In the genomic region with DNA sequence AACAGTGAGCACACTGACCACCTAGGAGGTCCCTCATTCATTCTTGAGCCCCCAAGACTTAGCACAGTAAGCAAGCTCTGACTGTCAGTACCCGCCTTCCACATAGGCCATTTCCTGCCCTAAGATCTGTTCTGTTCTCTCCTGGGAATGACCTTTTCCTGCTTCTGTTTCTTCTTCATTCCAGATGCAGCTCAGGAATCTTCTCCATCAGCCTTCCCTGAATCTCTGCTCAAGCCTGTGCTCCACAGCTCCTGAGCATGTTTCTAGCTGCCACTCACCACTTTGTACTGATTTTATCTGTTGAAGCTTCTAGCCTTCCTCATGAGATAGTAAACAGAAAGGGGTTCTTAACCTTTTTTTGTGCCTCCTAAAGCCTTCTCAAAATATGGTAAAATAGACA, we compare ENCODE assay signal across 14 cellular contexts. TPM values are rescaled to one million over a fixed set of nuclear protein-coding genes. Genes with fewer than 3 reads are reported as not detected.
DNase-seq lines count a peak whose midpoint lies in the region; ATAC-seq and TF ChIP-seq lines count a peak whose summit lies in the region.
"Had no signal": no experiment of that assay in that cellular context is flagged by ENCODE, and none has a peak within 500 bp of the region (broad histone marks: within the 10 kb centered on the region; RNA-seq: fewer than 3 reads in every experiment).

No MANE protein-coding gene starts in this region.

- no peak overlapping the region for H2AFZ ChIP-seq in hepatocyte

- H3K27me3 ChIP-seq in hepatocyte, result no peaks in the 10 kb centered on the region
- H3K27me3 ChIP-seq: pancreas had no signal

- no peak for DNase-seq in stimulated activated naive CD8-positive, alpha-beta T cell treated with anti-CD3 and anti-CD28 coated beads, Interleukin-15, amount 100 ng/mL, for 72 hours
- no peak for DNase-seq in stimulated activated naive CD8-positive, alpha-beta T cell treated with anti-CD3 and anti-CD28 coated beads, Interleukin-15, Interleukin-2, amounts not matched to agents 100 U/mL and 50 U/mL, for 24 hours
- DNase-seq in hepatocyte (ENCODE audit: low spot score) (no peak), superior temporal gyrus (ENCODE audit: extremely low spot score) (peak; percentile 5)
- DNase-seq in activated CD8-positive, alpha-beta memory T cell treated with anti-CD3 and anti-CD28 coated beads, Interleukin-2, amount 50 U/mL, for 4 hours, result no peak
- DNase-seq in activated effector memory CD4-positive, alpha-beta T cell treated with anti-CD3 and anti-CD28 coated beads, Interleukin-2, amount 50 U/mL, for 16 hours, result no peak
- DNase-seq: DMS79 treated with DMSO at 0.1 percent for 48 hours, Karpas-422, NCI-H1694 treated with DMSO at 0.1 percent for 48 hours, NCI-H69, pancreas, small intestine had no signal

- H3K4me1 ChIP-seq in hepatocyte (ENCODE audit: insufficient read depth), result peaks cover 4% of the 10 kb centered on the region
- H3K4me1 ChIP-seq: pancreas had no signal

- peaks cover 2% of the 10 kb centered on the region for H3K36me3 Mint-ChIP-seq in activated naive CD8-positive, alpha-beta T cell

- peaks cover 41% of the 10 kb centered on the region for H3K4me1 Mint-ChIP-seq in stimulated activated naive CD8-positive, alpha-beta T cell treated with anti-CD3 and anti-CD28 coated beads, Interleukin-15, amount 100 ng/mL, for 72 hours
- H3K4me1 Mint-ChIP-seq in activated naive CD8-positive, alpha-beta T cell (ENCODE audit: low read depth), result peaks cover 27% of the 10 kb centered on the region

- H3K4me2 ChIP-seq in hepatocyte, result no peak overlapping the region

- H3K9me3 Mint-ChIP-seq in stimulated activated naive CD8-positive, alpha-beta T cell treated with anti-CD3 and anti-CD28 coated beads, Interleukin-15, amount 100 ng/mL, for 72 hours, result no peaks in the 10 kb centered on the region
- H3K9me3 Mint-ChIP-seq in activated naive CD8-positive, alpha-beta T cell (ENCODE audit: low read depth), result no peaks in the 10 kb centered on the region

- H3K4me3 ChIP-seq in hepatocyte, result no peak overlapping the region
- H3K4me3 ChIP-seq: pancreas had no signal

- no peak for ATAC-seq in stimulated activated naive CD8-positive, alpha-beta T cell treated with anti-CD3 and anti-CD28 coated beads, Interleukin-15, amount 100 ng/mL, for 72 hours
- ATAC-seq in stimulated activated naive CD8-positive, alpha-beta T cell treated with anti-CD3 and anti-CD28 coated beads, Interleukin-15, Interleukin-2, amounts not matched to agents 100 U/mL and 50 U/mL, for 24 hours, result no peak
- no peak for ATAC-seq in GM21381 (IDR thresholded peaks at IDR 0.05; ENCODE audit: unreplicated experiment)

- H3K9me2 ChIP-seq in hepatocyte (replicated peaks; ENCODE audit: insufficient read depth), result no peaks in the 10 kb centered on the region

- peak overlapping the region; percentile 13 to 23 for H3K4me3 Mint-ChIP-seq in stimulated activated naive CD8-positive, alpha-beta T cell treated with anti-CD3 and anti-CD28 coated beads, Interleukin-15, amount 100 ng/mL, for 72 hours
- no peak overlapping the region for H3K4me3 Mint-ChIP-seq in activated naive CD8-positive, alpha-beta T cell

- no peaks in the 10 kb centered on the region for H3K36me3 ChIP-seq in hepatocyte (replicated peaks; ENCODE audit: insufficient read depth, low read depth)
- H3K36me3 ChIP-seq: pancreas had no signal

- H3K9me3 ChIP-seq in hepatocyte (ENCODE audit: low read depth), result no peaks in the 10 kb centered on the region
- H3K9me3 ChIP-seq: pancreas had no signal

- no peaks in the 10 kb centered on the region for H3K79me2 ChIP-seq in hepatocyte

- H3K27ac Mint-ChIP-seq in stimulated activated naive CD8-positive, alpha-beta T cell treated with anti-CD3 and anti-CD28 coated beads, Interleukin-15, amount 100 ng/mL, for 72 hours, result peak overlapping the region; percentile 29 to 78
- peak overlapping the region; percentile 79 for H3K27ac Mint-ChIP-seq in activated naive CD8-positive, alpha-beta T cell

- H3K27me3 Mint-ChIP-seq in stimulated activated naive CD8-positive, alpha-beta T cell treated with anti-CD3 and anti-CD28 coated beads, Interleukin-15, amount 100 ng/mL, for 72 hours, result no peaks in the 10 kb centered on the region
- no peaks in the 10 kb centered on the region for H3K27me3 Mint-ChIP-seq in activated naive CD8-positive, alpha-beta T cell

- H3K27ac ChIP-seq in hepatocyte, result peak overlapping the region; percentile 68

- TF ChIP-seq CTCF in hepatocyte (IDR thresholded peaks at IDR 0.05; ENCODE audit: poor library complexity), result no peak

- H4K20me1 ChIP-seq in hepatocyte (ENCODE audit: insufficient read depth, poor library complexity, severe bottlenecking), result no peaks in the 10 kb centered on the region

- 77% methylated on average over 1 of the region's 1 CpG for WGBS in hepatocyte (ENCODE audit: low lambda C conversion rate, missing lambda C conversion rate)

RNA-seq across cellular contexts. Expression of a gene that starts 56.6 kb away (rescaled TPM):
- total RNA-seq in hepatocyte, result 20.6 and 26.6 TPM in 2 replicates
- polyA plus RNA-seq in hepatocyte, result 17.2 and 19.2 TPM in 2 replicates
